ENCODE assay signal across 9 cellular contexts in the genomic region with DNA sequence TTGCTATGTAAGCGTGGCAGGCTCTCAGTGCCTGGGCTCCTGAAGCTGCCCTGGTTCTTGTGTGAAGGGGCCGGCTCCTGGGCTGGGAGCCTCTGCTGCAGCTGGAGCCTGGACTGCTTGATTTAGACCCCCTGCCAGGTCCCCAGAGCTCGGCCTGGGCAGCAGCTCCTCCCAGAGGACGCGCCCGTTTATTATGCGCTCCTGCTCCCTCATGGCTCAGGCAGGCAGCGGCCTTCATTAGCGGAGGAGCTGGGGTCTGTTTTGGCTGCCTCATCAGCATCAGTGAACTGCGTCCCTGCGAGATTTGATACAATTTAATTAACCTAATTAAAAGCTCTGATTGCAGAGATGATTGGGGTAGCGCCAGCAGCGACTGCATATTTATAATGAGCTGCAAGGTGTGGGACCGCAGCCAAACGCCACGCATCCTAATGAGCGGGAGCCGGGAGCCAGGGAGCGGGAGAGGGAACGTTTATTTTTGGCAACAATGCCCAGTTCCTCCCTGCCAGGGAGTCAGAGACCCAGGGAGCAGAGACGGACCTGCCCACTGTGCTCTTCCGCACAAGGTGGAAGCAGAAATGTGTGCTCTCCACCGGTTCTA. TPM values are rescaled to one million over a fixed set of nuclear protein-coding genes. Genes with fewer than 3 reads are reported as not detected.
DNase-seq lines count a peak whose midpoint lies in the region; ATAC-seq and TF ChIP-seq lines count a peak whose summit lies in the region.
"Had no signal": no experiment of that assay in that cellular context is flagged by ENCODE, and none has a peak within 500 bp of the region (broad histone marks: within the 10 kb centered on the region; RNA-seq: fewer than 3 reads in every experiment).

No MANE protein-coding gene starts in this region.

- H3K4me3 ChIP-seq in A673 (ENCODE audit: low read depth, low read length, poor library complexity, severe bottlenecking) (peak overlapping the region; percentile 6), KMS-11 (IDR thresholded peaks at IDR 0.05; ENCODE audit: insufficient read depth, low read depth, low read length) (peak overlapping the region; percentile 16)
- H3K4me3 ChIP-seq: right lobe of liver had no signal

- H3K27ac ChIP-seq in A673 (ENCODE audit: low read depth, low read length, poor library complexity, severe bottlenecking): peak overlapping the region; percentile 95
- peak overlapping the region; percentile 76 for H3K27ac ChIP-seq in KMS-11
- H3K27ac ChIP-seq: right lobe of liver had no signal

- H3K36me3 Mint-ChIP-seq in activated CD4-positive, alpha-beta memory T cell treated with anti-CD3 and anti-CD28 coated beads, Interleukin-2, amount 10 ng/mL, durations not matched to agents 7 days and 5 days (ENCODE audit: low read depth): peaks cover 8% of the 10 kb centered on the region

- TF ChIP-seq CTCF in A673 (conservative IDR thresholded peaks at IDR 0.05; ENCODE audit: low read depth, low read length) (peak; percentile 29; the same call in 1 of the 2 replicates), KMS-11 (conservative IDR thresholded peaks at IDR 0.05; ENCODE audit: low read depth, low read length) (no peak)

- POLR2A ChIA-PET in A673 (lab: Charles Lee; ENCODE audit: low non-redundant PET): interaction anchor here (0.6 kb wide), 1 partner anchor 699 kb away, joined by 3 read pairs; no protein-coding TSS in a partner anchor
- POLR2A ChIA-PET in activated CD4-positive, alpha-beta memory T cell treated with anti-CD3 and anti-CD28 coated beads, Interleukin-2, amount 10 ng/mL, durations not matched to agents 7 days and 5 days (lab: Charles Lee): interaction anchor here (1.0 to 2.0 kb wide), 4 partner anchors 10 to 169 kb away, joined by 3 to 11 read pairs (median 8); a partner anchor contains a TSS

- no TSS peak for BruUV-seq in A673 (replicated peaks; lab: Mats Ljungman, UMichigan)

- peak overlapping the region; percentile 98 for H3K4me2 ChIP-seq in KMS-11

- no peaks in the 10 kb centered on the region for H3K9me3 ChIP-seq in A673 (ENCODE audit: low read depth, low read length, poor library complexity, severe bottlenecking)
- H3K9me3 ChIP-seq: right lobe of liver had no signal

- no peaks in the 10 kb centered on the region for H3K27me3 Mint-ChIP-seq in activated CD4-positive, alpha-beta memory T cell treated with anti-CD3 and anti-CD28 coated beads, Interleukin-2, amount 10 ng/mL, durations not matched to agents 7 days and 5 days

- H3K4me3 Mint-ChIP-seq in activated CD4-positive, alpha-beta memory T cell treated with anti-CD3 and anti-CD28 coated beads, Interleukin-2, amount 10 ng/mL, durations not matched to agents 7 days and 5 days: no peak overlapping the region

- ATAC-seq in HG03159 (IDR thresholded peaks at IDR 0.05; ENCODE audit: unreplicated experiment) (no peak), HG03521 (IDR thresholded peaks at IDR 0.05; ENCODE audit: unreplicated experiment) (no peak)

- CTCF ChIA-PET in A673 (lab: Charles Lee): interaction anchor here (0.7 to 0.9 kb wide), 2 partner anchors 23 to 806 kb away, joined by 3 to 4 read pairs; no protein-coding TSS in a partner anchor
- CTCF ChIA-PET in activated CD4-positive, alpha-beta memory T cell treated with anti-CD3 and anti-CD28 coated beads, Interleukin-2, amount 10 ng/mL, durations not matched to agents 7 days and 5 days (lab: Charles Lee): interaction anchor here (0.7 to 3.9 kb wide), 10 partner anchors 11 to 562 kb away, joined by 3 to 29 read pairs (median 3); no protein-coding TSS in a partner anchor

- H3K27me3 ChIP-seq in A673 (replicated peaks; ENCODE audit: insufficient read depth, low read depth, low read length, poor library complexity): no peaks in the 10 kb centered on the region
- no peaks in the 10 kb centered on the region for H3K27me3 ChIP-seq in KMS-11 (ENCODE audit: insufficient read depth, low read depth)
- H3K27me3 ChIP-seq: right lobe of liver had no signal

- no peaks in the 10 kb centered on the region for H3K79me2 ChIP-seq in KMS-11 (ENCODE audit: insufficient read depth, low read depth)

- intact Hi-C loops in A673 (cut with micrococcal nuclease; ENCODE audit: unreplicated experiment): loop anchor here (5.0 to 10.0 kb wide), 3 partner anchors 266 to 788 kb away; no protein-coding TSS in a partner anchor

- H3K27ac Mint-ChIP-seq in activated CD4-positive, alpha-beta memory T cell treated with anti-CD3 and anti-CD28 coated beads, Interleukin-2, amount 10 ng/mL, durations not matched to agents 7 days and 5 days: peak overlapping the region; percentile 52

- peaks cover 56% of the 10 kb centered on the region for H3K4me1 Mint-ChIP-seq in activated CD4-positive, alpha-beta memory T cell treated with anti-CD3 and anti-CD28 coated beads, Interleukin-2, amount 10 ng/mL, durations not matched to agents 7 days and 5 days

- peaks cover 69% of the 10 kb centered on the region for H3K4me1 ChIP-seq in A673 (ENCODE audit: insufficient read depth, low read length, poor library complexity, severe bottlenecking)
- H3K4me1 ChIP-seq in KMS-11 (ENCODE audit: low read depth, poor library complexity, severe bottlenecking): peaks cover 64% of the 10 kb centered on the region
- H3K4me1 ChIP-seq: right lobe of liver had no signal

- DNase-seq in A673 (ENCODE audit: low spot score) (peak; percentile 87), iPS-NIHi11 (ENCODE audit: low spot score) (peak; percentile 79), NOMO-1 treated with dmso at 0.1 percent for 144 hours (lab: John Stamatoyannopoulos, UW; ENCODE audit: unreplicated experiment) (no peak), AG20443 (ENCODE audit: low spot score) (no peak)
- DNase-seq in activated CD4-positive, alpha-beta memory T cell treated with anti-CD3 and anti-CD28 coated beads, Interleukin-2, amount 10 ng/mL, durations not matched to agents 7 days and 5 days: no peak
- DNase-seq: right lobe of liver had no signal

- no peak overlapping the region for H2AFZ ChIP-seq in KMS-11 (ENCODE audit: low read depth)

- H4K20me1 ChIP-seq in KMS-11 (ENCODE audit: insufficient read depth): no peaks in the 10 kb centered on the region

- H3K9me3 Mint-ChIP-seq in activated CD4-positive, alpha-beta memory T cell treated with anti-CD3 and anti-CD28 coated beads, Interleukin-2, amount 10 ng/mL, durations not matched to agents 7 days and 5 days: no peaks in the 10 kb centered on the region

- peak overlapping the region; percentile 53; the same call in 1 of the 2 replicates for H3K9ac ChIP-seq in KMS-11

- H3K36me3 ChIP-seq in A673 (ENCODE audit: insufficient read depth, low read length, poor library complexity, severe bottlenecking): peaks cover 16% of the 10 kb centered on the region
- H3K36me3 ChIP-seq in KMS-11 (ENCODE audit: insufficient read depth): no peaks in the 10 kb centered on the region

RNA-seq across cellular contexts. Expression of a gene that starts 16.6 kb away (rescaled TPM):
- total RNA-seq in A673 (2021): 109 and 113 TPM in 2 replicates
- total RNA-seq in activated CD4-positive, alpha-beta memory T cell treated with anti-CD3 and anti-CD28 coated beads, Interleukin-2, amount 10 ng/mL, durations not matched to agents 7 days and 5 days: 10 to 100 TPM; 29.1 to 33.2 TPM

RNA-seq across cellular contexts. Expression of a gene that starts 17.4 kb away (rescaled TPM):
- 83.3 and 92.9 TPM in 2 replicates for total RNA-seq in A673 (2021)
- total RNA-seq in activated CD4-positive, alpha-beta memory T cell treated with anti-CD3 and anti-CD28 coated beads, Interleukin-2, amount 10 ng/mL, durations not matched to agents 7 days and 5 days: not detected

RNA-seq across cellular contexts. Expression of a gene that starts 23.9 kb away (rescaled TPM):
- 89.5 and 106 TPM in 2 replicates for total RNA-seq in A673 (2021)
- 1 to 10 TPM; 9.1 to 9.8 TPM for total RNA-seq in activated CD4-positive, alpha-beta memory T cell treated with anti-CD3 and anti-CD28 coated beads, Interleukin-2, amount 10 ng/mL, durations not matched to agents 7 days and 5 days

RNA-seq across cellular contexts. Expression of a gene that starts 39.4 kb away (rescaled TPM):
- total RNA-seq in A673 (2021): 184 and 194 TPM in 2 replicates
- 10 to 100 TPM; 72.1 to 74.3 TPM for total RNA-seq in activated CD4-positive, alpha-beta memory T cell treated with anti-CD3 and anti-CD28 coated beads, Interleukin-2, amount 10 ng/mL, durations not matched to agents 7 days and 5 days

Comparison
In these comparisons a context has a peak if more than half of its experiments do, and no peak if none do; other contexts are left out.
1. DNase-seq: peak in A673 (single experiment) and iPS-NIHi11 (single experiment); none in activated CD4-positive, alpha-beta memory T cell treated with anti-CD3 and anti-CD28 coated beads, Interleukin-2, amount 10 ng/mL, durations not matched to agents 7 days and 5 days (single experiment), NOMO-1 treated with dmso at 0.1 percent for 144 hours (single experiment) and AG20443 (single experiment).
2. RNA of a gene that starts 17.4 kb away (total RNA-seq): 83.3 to 92.9 TPM in A673; not detected in activated CD4-positive, alpha-beta memory T cell treated with anti-CD3 and anti-CD28 coated beads, Interleukin-2, amount 10 ng/mL, durations not matched to agents 7 days and 5 days; every median in the first group is over 10 times any median in the second.